In genomic region chr2:160325413-160325812, GRCh38 we compare ENCODE assay signal across 1 cellular context.
TF ChIP-seq lines count a peak whose summit lies in the region.

No MANE protein-coding gene starts in this region.

TF ChIP-seq in GM23338, 12 proteins besides CTCF, POLR2A, EP300 and RAD21 (continued from another document):
- TF ChIP-seq REST (IDR thresholded peaks at IDR 0.05; ENCODE audit: unreplicated experiment) (no peak), JUNB (IDR thresholded peaks at IDR 0.05; ENCODE audit: unreplicated experiment) (no peak), POLR2AphosphoS5 (IDR thresholded peaks at IDR 0.05; ENCODE audit: low read depth) (no peak), EZH2phosphoT487 (IDR thresholded peaks at IDR 0.05; ENCODE audit: unreplicated experiment) (no peak), ETS1 (IDR thresholded peaks at IDR 0.05) (no peak), STAT1 (IDR thresholded peaks at IDR 0.05; ENCODE audit: unreplicated experiment) (no peak), ZNF462 (CRISPR knock-in tag; IDR thresholded peaks at IDR 0.05) (no peak), CREB1 (CRISPR knock-in tag; IDR thresholded peaks at IDR 0.05; ENCODE audit: low read depth) (no peak), ZNF331 (CRISPR knock-in tag; IDR thresholded peaks at IDR 0.05; ENCODE audit: low read depth) (no peak)
